Comparison of ENCODE assay signal across 23 cellular contexts in the genomic region with DNA sequence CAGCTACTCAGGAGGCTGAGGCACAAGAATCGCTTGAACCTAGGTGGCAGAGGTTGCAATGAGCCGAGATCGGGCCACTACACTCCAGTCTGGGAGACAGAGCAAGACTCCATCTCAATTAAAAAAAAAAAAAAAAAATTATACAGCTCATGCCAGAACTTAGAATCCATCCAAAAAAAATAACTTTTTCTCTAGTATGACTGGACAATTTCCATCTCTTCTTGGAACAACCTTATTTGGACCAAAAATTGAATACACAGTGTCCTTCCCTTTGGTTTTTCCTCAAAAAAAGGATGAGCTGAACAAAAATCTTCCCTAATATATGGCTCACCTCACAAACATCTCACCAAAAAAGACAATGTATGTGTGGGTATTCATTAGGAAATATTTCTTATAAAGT.
"Had no signal": no experiment of that assay in that cellular context is flagged by ENCODE, and none has a peak within 500 bp of the region (broad histone marks: within the 10 kb centered on the region; RNA-seq: fewer than 3 reads in every experiment).

No MANE protein-coding gene starts in this region.

- H3K27me3 ChIP-seq: dorsolateral prefrontal cortex, left lung, ovary, upper lobe of left lung had no signal

- H3K36me3 ChIP-seq: left lung, ovary, prostate gland, upper lobe of left lung had no signal

- H3K27ac ChIP-seq: left lung, ovary, prostate gland, upper lobe of left lung had no signal

- H3K4me1 ChIP-seq: left lung, prostate gland, upper lobe of left lung had no signal

- H3K4me3 ChIP-seq: dorsolateral prefrontal cortex, left lung, ovary, prostate gland, upper lobe of left lung had no signal

- DNase-seq: activated B cell treated with CpG ODN at 0.5 μM for 24 hours; activated CD4-positive, alpha-beta T cell treated with anti-CD3 and anti-CD28 coated beads for 36 hours; activated CD4-positive, alpha-beta T cell treated with anti-CD3 and anti-CD28 coated beads, Interleukin-2, amount 50 U/mL, for 4 hours; activated CD8-positive, alpha-beta memory T cell treated with anti-CD3 and anti-CD28 coated beads for 24 hours; activated CD8-positive, alpha-beta memory T cell treated with anti-CD3 and anti-CD28 coated beads, Interleukin-2, amount 50 U/mL, for 4 hours; activated naive CD4-positive, alpha-beta T cell; activated naive CD8-positive, alpha-beta T cell treated with anti-CD3 and anti-CD28 coated beads, Interleukin-2, amount 10 ng/mL, durations not matched to agents 7 days and 5 days; activated T-cell treated with anti-CD3 and anti-CD28 coated beads, Interleukin-2, amount 50 U/mL, for 24 hours; caudate nucleus; dorsolateral prefrontal cortex; effector memory CD8-positive, alpha-beta T cell; left lung; mammary epithelial cell; midbrain; ovary; stimulated activated CD4-positive, alpha-beta T cell treated with anti-CD3 and anti-CD28 coated beads, Interleukin-12 subunit alpha, Interleukin-12 subunit beta, amount 100 ng/mL, for 4 hours; stimulated activated CD4-positive, alpha-beta T cell treated with anti-CD3 and anti-CD28 coated beads, Interleukin-4, amount 100 ng/mL, for 4 hours; stimulated activated naive CD8-positive, alpha-beta T cell treated with anti-CD3 and anti-CD28 coated beads, Interleukin-15, Interleukin-2, amounts not matched to agents 100 U/mL and 50 U/mL, for 24 hours; substantia nigra; upper lobe of left lung had no signal

- H3K9me3 ChIP-seq: left lung, ovary, prostate gland, upper lobe of left lung had no signal

- ATAC-seq: activated CD4-positive, alpha-beta T cell treated with anti-CD3 and anti-CD28 coated beads for 36 hours; activated T-helper 17 cell treated with anti-CD3 and anti-CD28 coated beads, Interleukin-2, amount 50 U/mL, for 72 hours; effector memory CD8-positive, alpha-beta T cell; left lung; natural killer cell treated with Interleukin-12 subunit alpha and Interleukin-12 subunit beta and Interleukin-15 and Interleukin-18, amount 100 ng/mL, for 72 hours; stimulated activated naive CD8-positive, alpha-beta T cell treated with anti-CD3 and anti-CD28 coated beads, Interleukin-15, Interleukin-2, amounts not matched to agents 100 U/mL and 50 U/mL, for 24 hours had no signal
